In the genomic region with DNA sequence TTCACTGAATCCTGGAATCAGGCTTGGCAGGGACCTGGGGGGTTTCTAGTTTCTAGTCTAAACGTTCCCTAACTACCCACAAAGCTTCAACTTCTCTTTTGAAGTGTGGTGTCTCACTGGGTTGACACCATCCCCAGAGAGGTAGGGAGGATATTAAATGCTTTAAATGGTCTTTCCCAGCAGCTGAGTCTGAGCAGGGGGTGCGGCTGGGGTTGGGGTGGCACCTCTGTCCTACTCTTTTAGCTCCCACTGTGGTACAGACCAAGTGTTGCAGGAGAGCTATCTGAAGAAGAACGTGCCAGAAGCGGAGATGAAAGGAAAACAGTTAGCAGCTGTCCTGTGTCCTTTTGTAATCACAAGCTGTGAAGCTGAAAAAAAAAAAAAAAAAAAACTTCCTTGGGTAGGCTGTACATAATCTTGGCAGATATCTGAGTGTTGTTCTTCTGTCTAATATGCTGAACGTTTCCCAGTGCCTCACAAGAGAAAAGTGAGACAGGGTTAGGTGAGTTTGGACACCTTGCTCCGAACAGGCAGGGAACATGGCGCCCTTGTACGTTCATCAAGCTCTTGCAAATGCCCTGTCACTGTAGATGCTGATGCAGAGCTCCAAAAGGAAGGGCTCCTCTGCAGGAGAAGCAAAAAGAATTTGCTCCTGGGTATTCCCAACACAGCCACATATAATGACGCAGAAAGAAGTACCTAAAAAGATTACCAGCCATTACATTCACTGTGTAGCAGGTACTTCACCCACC, we compare ENCODE assay signal across 19 cellular contexts.
A peak's percentile ranks its signal among the peaks of the same experiment; 100 is the strongest.
DNase-seq lines count a peak whose midpoint lies in the region; ATAC-seq and TF ChIP-seq lines count a peak whose summit lies in the region.
"Had no signal": no experiment of that assay in that cellular context is flagged by ENCODE, and none has a peak within 500 bp of the region (broad histone marks: within the 10 kb centered on the region; RNA-seq: fewer than 3 reads in every experiment).

No MANE protein-coding gene starts in this region.

- H3K4me3 ChIP-seq in dorsolateral prefrontal cortex = no peak overlapping the region
- H3K4me3 ChIP-seq: GM23248 had no signal

- intact Hi-C loops in dorsolateral prefrontal cortex (cut with DNase I) (loop anchor here in 1 of 2 donors (5.0 kb wide), 1 partner anchor 60 kb away; no protein-coding TSS in a partner anchor), posterior cingulate gyrus (cut with DNase I) (no loop called here)

- TF ChIP-seq CTCF in dorsolateral prefrontal cortex (IDR thresholded peaks at IDR 0.05 in 54 of 56, conservative IDR thresholded peaks at IDR 0.05 in 2 of 56; ENCODE audit: low read depth in 1 of 56, partially characterized antibody in 56 of 56) = no peak

- ATAC-seq in HG03139 (IDR thresholded peaks at IDR 0.05; ENCODE audit: unreplicated experiment) (no peak), esophagus mucosa (no peak)
- ATAC-seq: CD8-positive, alpha-beta T cell had no signal

- no peaks in the 10 kb centered on the region for H3K27me3 ChIP-seq in dorsolateral prefrontal cortex

- in situ Hi-C loops in G401 (cut with HindIII; ENCODE audit: low sequenced_read_pairs) = no loop called here

- peak overlapping the region in 50 of 59 donors; percentile 8 to 84 (median 56) for H3K27ac ChIP-seq in dorsolateral prefrontal cortex
- H3K27ac ChIP-seq: C4-2B, GM23248 had no signal

- peak; percentile 39 for DNase-seq in G401 (ENCODE audit: low spot score)
- peak; percentile 57 for DNase-seq in NCI-H2171 treated with DMSO at 0.1 percent for 48 hours (lab: John Stamatoyannopoulos, UW)
- peak in 4 of 10 donors; percentile 12 to 52 (median 32) for DNase-seq in dorsolateral prefrontal cortex
- peak in 6 of 10 donors; percentile 17 to 82 (median 64) for DNase-seq in posterior cingulate gyrus
- no peak for DNase-seq in ecto neural progenitor cell (ENCODE audit: low spot score)
- no peak for DNase-seq in effector CD8-positive, alpha-beta T cell (lab: John Stamatoyannopoulos, UW)
- DNase-seq: ACHN; CD8-positive, alpha-beta T cell; COR-L47; DMS153; DMS79 treated with DMSO at 0.1 percent for 48 hours; EL; GDM1; GM23248; H9; IMR-90 had no signal

Comparison
In these comparisons a context has a peak if more than half of its experiments do, and no peak if none do; other contexts are left out.
1. DNase-seq: peak in G401 (single experiment), NCI-H2171 treated with DMSO at 0.1 percent for 48 hours (single experiment) and posterior cingulate gyrus (6 of 10); none in ecto neural progenitor cell (single experiment) and effector CD8-positive, alpha-beta T cell (single experiment).